Comparison of ENCODE assay signal across 20 cellular contexts in genomic region chr12:228846-229200, GRCh38. TPM values are rescaled to one million over a fixed set of nuclear protein-coding genes. Genes with fewer than 3 reads are reported as not detected.
"Had no signal": no experiment of that assay in that cellular context is flagged by ENCODE, and none has a peak within 500 bp of the region (broad histone marks: within the 10 kb centered on the region; RNA-seq: fewer than 3 reads in every experiment).

No MANE protein-coding gene starts in this region.

- H3K4me1 ChIP-seq: heart right ventricle, prostate gland, sigmoid colon had no signal

- H3K4me1 Mint-ChIP-seq: stimulated activated memory B cell treated with anti-CD40 and anti-IgM and Interleukin-4, amounts not matched to agents 10 μg/mL and 1 μg/mL and 100 μg/mL, for 72 hours had no signal

- H3K4me3 ChIP-seq: gastrocnemius medialis, heart right ventricle, prostate gland, sigmoid colon had no signal

- H3K9me3 Mint-ChIP-seq: activated naive CD4-positive, alpha-beta T cell treated with anti-CD3 and anti-CD28 coated beads, Interleukin-2, amount 50 U/mL, for 72 hours; activated T-cell treated with anti-CD3 and anti-CD28 coated beads, Interleukin-2, amount 50 U/mL, for 24 hours; dendritic cell treated with granulocyte-macrophage colony-stimulating factor and Interleukin-4, amounts not matched to agents 40 ng/mL and 50 ng/mL, for 4 days; stimulated activated memory B cell treated with anti-CD40 and anti-IgM and Interleukin-4, amounts not matched to agents 10 μg/mL and 1 μg/mL and 100 μg/mL, for 72 hours had no signal

- ATAC-seq: activated naive CD4-positive, alpha-beta T cell treated with anti-CD3 and anti-CD28 coated beads, Interleukin-2, amount 50 U/mL, for 72 hours; gastrocnemius medialis; heart right ventricle; left colon; Right ventricle myocardium inferior had no signal

- H3K27me3 ChIP-seq: gastrocnemius medialis, heart right ventricle had no signal

- H3K27ac ChIP-seq: brain microvascular endothelial cell, gastrocnemius medialis, heart right ventricle, prostate gland, sigmoid colon had no signal

- H3K36me3 Mint-ChIP-seq: activated naive CD4-positive, alpha-beta T cell treated with anti-CD3 and anti-CD28 coated beads, Interleukin-2, amount 50 U/mL, for 72 hours; stimulated activated memory B cell treated with anti-CD40 and anti-IgM and Interleukin-4, amounts not matched to agents 10 μg/mL and 1 μg/mL and 100 μg/mL, for 72 hours had no signal

- DNase-seq: activated CD4-positive, alpha-beta T cell treated with anti-CD3 and anti-CD28 coated beads for 1 hour; activated CD4-positive, alpha-beta T cell treated with anti-CD3 and anti-CD28 coated beads, Interleukin-2, amount 50 U/mL, for 48 hours; activated gamma-delta T cell; activated T-cell treated with anti-CD3 and anti-CD28 coated beads, Interleukin-2, amount 50 U/mL, for 24 hours; amniotic stem cell; brain microvascular endothelial cell; erythroblast; gastrocnemius medialis; heart right ventricle; left colon; sigmoid colon; stimulated activated CD4-positive, alpha-beta T cell treated with anti-CD3 and anti-CD28 coated beads, Interleukin-1b, Interleukin-23, amount 100 ng/mL, for 48 hours; T1000; trophoblast cell had no signal

- H3K36me3 ChIP-seq: brain microvascular endothelial cell, gastrocnemius medialis, heart right ventricle, prostate gland, sigmoid colon had no signal

- H3K9me3 ChIP-seq: gastrocnemius medialis, heart right ventricle, prostate gland, sigmoid colon had no signal

- H3K27me3 Mint-ChIP-seq: activated T-cell treated with anti-CD3 and anti-CD28 coated beads, Interleukin-2, amount 50 U/mL, for 24 hours had no signal

- H3K27ac Mint-ChIP-seq: activated naive CD4-positive, alpha-beta T cell treated with anti-CD3 and anti-CD28 coated beads, Interleukin-2, amount 50 U/mL, for 72 hours; activated T-cell treated with anti-CD3 and anti-CD28 coated beads, Interleukin-2, amount 50 U/mL, for 24 hours; dendritic cell treated with granulocyte-macrophage colony-stimulating factor and Interleukin-4, amounts not matched to agents 40 ng/mL and 50 ng/mL, for 4 days; stimulated activated memory B cell treated with anti-CD40 and anti-IgM and Interleukin-4, amounts not matched to agents 10 μg/mL and 1 μg/mL and 100 μg/mL, for 72 hours had no signal

- H3K4me3 Mint-ChIP-seq: activated T-cell treated with anti-CD3 and anti-CD28 coated beads, Interleukin-2, amount 50 U/mL, for 24 hours; dendritic cell treated with granulocyte-macrophage colony-stimulating factor and Interleukin-4, amounts not matched to agents 40 ng/mL and 50 ng/mL, for 4 days; stimulated activated memory B cell treated with anti-CD40 and anti-IgM and Interleukin-4, amounts not matched to agents 10 μg/mL and 1 μg/mL and 100 μg/mL, for 72 hours had no signal

RNA-seq across cellular contexts. Expression of gene SLC6A12, which starts 14.9 kb away (rescaled TPM):
- total RNA-seq: activated naive CD4-positive, alpha-beta T cell treated with anti-CD3 and anti-CD28 coated beads, Interleukin-2, amount 50 U/mL, for 72 hours; lung microvascular endothelial cell had no signal

RNA-seq across cellular contexts. Expression of gene SLC6A13, which starts 33.8 kb away (rescaled TPM):
- total RNA-seq: activated naive CD4-positive, alpha-beta T cell treated with anti-CD3 and anti-CD28 coated beads, Interleukin-2, amount 50 U/mL, for 72 hours; left colon; lung microvascular endothelial cell had no signal
